Comparison of ENCODE assay signal across 8 cellular contexts in the genomic region with DNA sequence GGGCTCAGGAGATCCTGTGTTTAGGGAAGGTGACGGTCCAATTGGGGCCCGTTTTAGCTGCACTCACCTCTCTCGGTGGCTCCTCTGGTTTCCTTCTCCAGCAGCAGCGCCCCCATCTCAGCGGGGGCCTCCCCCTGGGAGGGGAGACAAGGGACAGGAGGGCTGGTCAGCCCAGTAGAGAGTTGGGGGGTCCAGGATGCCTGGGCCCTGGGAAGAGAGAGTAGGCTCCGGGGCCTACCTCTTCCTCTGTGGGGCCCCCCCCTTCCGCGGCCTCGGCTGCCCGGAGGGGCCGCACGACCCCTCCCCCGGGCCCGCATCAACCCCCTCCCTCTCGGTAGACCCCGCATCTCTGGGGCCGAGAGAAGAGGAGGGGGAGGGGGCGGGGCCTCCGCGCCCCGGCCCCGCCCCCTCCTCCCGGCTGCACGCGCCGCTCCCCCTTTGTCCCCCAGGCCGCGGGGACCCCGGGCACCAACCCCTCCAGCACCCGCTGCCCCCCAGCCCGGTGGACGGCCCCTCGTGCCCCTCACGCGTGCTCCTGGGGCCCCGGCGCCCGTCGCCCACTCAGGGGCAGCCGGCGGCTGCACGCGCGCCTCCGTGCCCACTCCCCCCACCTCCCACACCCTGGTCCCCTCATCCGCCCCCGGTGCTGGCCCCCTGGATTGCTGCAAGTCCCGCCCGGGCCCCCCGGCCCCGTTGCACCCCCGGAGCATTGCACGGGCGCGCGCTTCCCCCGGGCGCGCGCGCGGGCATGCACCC. TPM values are rescaled to one million over a fixed set of nuclear protein-coding genes. Genes with fewer than 3 reads are reported as not detected.
DNase-seq lines count a peak whose midpoint lies in the region; ATAC-seq and TF ChIP-seq lines count a peak whose summit lies in the region.

No MANE protein-coding gene starts in this region.

- no peaks in the 10 kb centered on the region for H3K27me3 Mint-ChIP-seq in WTC11 (ENCODE audit: low read depth)

- H3K4me3 Mint-ChIP-seq in WTC11, result peak overlapping the region; percentile 77

- POLR2A ChIA-PET in WTC11 (lab: Charles Lee), result interaction anchor here (0.6 to 2.1 kb wide), 4 partner anchors 10 to 960 kb away, joined by 3 to 6 read pairs (median 4); a partner anchor contains a TSS

- peaks cover 34% of the 10 kb centered on the region for H3K36me3 Mint-ChIP-seq in WTC11

- CTCF ChIA-PET in WTC11 (lab: Charles Lee), result interaction anchor here (1.0 to 2.6 kb wide), 11 partner anchors 8 to 298 kb away, joined by 4 to 22 read pairs (median 5); no protein-coding TSS in a partner anchor

- peaks cover 15% of the 10 kb centered on the region for H3K4me1 Mint-ChIP-seq in WTC11

- peak; percentile 25 for ATAC-seq in WTC11
- no peak for ATAC-seq in GM18907 (IDR thresholded peaks at IDR 0.05; ENCODE audit: unreplicated experiment)
- ATAC-seq in GM18519 (IDR thresholded peaks at IDR 0.05; ENCODE audit: low FRiP score, unreplicated experiment), result no peak

- peak overlapping the region; percentile 85; the same call in 1 of the 2 replicates for H3K27ac Mint-ChIP-seq in WTC11

- TF ChIP-seq CTCF in WTC11 (IDR thresholded peaks at IDR 0.05), result no peak

- DNase-seq in NCI-H2171 (lab: John Stamatoyannopoulos, UW) (peak; percentile 23), NCI-H2171 treated with DMSO at 0.1 percent for 48 hours (lab: John Stamatoyannopoulos, UW) (no peak), WTC11 (ENCODE audit: low spot score) (no peak), globus pallidus (ENCODE audit: low spot score) (peak; percentile 20), skeletal muscle cell (ENCODE audit: low read depth) (no peak), NOMO-1 treated with DMSO at 0.1 percent for 48 hours (lab: John Stamatoyannopoulos, UW; ENCODE audit: unreplicated experiment) (no peak)

- peak overlapping the region; percentile 77 for H3K4me3 ChIP-seq in skeletal muscle cell (ENCODE audit: low read depth, low read length)

- no peaks in the 10 kb centered on the region for H3K9me3 Mint-ChIP-seq in WTC11

TF ChIP-seq in WTC11, 78 proteins besides CTCF, POLR2A, EP300 and RAD21:
- TF ChIP-seq SMAD4 (CRISPR knock-in tag; IDR thresholded peaks at IDR 0.05) (no peak), FOXK1 (CRISPR knock-in tag; IDR thresholded peaks at IDR 0.05) (no peak), SP1 (CRISPR knock-in tag; conservative IDR thresholded peaks at IDR 0.05) (no peak), CREM (CRISPR knock-in tag; IDR thresholded peaks at IDR 0.05) (no peak)
- TF ChIP-seq, protein P1, sequence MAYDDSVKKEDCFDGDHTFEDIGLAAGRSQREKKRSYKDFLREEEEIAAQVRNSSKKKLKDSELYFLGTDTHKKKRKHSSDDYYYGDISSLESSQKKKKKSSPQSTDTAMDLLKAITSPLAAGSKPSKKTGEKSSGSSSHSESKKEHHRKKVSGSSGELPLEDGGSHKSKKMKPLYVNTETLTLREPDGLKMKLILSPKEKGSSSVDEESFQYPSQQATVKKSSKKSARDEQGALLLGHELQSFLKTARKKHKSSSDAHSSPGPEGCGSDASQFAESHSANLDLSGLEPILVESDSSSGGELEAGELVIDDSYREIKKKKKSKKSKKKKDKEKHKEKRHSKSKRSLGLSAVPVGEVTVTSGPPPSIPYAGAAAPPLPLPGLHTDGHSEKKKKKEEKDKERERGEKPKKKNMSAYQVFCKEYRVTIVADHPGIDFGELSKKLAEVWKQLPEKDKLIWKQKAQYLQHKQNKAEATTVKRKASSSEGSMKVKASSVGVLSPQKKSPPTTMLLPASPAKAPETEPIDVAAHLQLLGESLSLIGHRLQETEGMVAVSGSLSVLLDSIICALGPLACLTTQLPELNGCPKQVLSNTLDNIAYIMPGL (CRISPR knock-in tag; IDR thresholded peaks at IDR 0.05), result no peak
- TF ChIP-seq, protein P2, sequence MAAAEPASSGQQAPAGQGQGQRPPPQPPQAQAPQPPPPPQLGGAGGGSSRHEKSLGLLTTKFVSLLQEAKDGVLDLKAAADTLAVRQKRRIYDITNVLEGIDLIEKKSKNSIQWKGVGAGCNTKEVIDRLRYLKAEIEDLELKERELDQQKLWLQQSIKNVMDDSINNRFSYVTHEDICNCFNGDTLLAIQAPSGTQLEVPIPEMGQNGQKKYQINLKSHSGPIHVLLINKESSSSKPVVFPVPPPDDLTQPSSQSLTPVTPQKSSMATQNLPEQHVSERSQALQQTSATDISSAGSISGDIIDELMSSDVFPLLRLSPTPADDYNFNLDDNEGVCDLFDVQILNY (CRISPR knock-in tag; IDR thresholded peaks at IDR 0.05), result no peak; the same call in 1 of the 2 replicates

RNA-seq across cellular contexts. Expression of a gene that starts 0.5 kb away (rescaled TPM):
- 137 to 169 TPM (median 168 TPM) in 3 replicates for total RNA-seq in WTC11 (2021)

RNA-seq across cellular contexts. Expression of a gene that starts 4.9 kb away (rescaled TPM):
- 24.0 to 46.2 TPM (median 44.1 TPM) in 3 replicates for total RNA-seq in WTC11 (2021)

RNA-seq across cellular contexts. Expression of a gene that starts 18.2 kb away (rescaled TPM):
- 3.1 to 3.5 TPM (median 3.5 TPM) in 3 replicates for total RNA-seq in WTC11 (2021)

RNA-seq across cellular contexts. Expression of a gene that starts 30.5 kb away (rescaled TPM):
- total RNA-seq in WTC11 (2021), result 1.3 TPM in 3 replicates

RNA-seq across cellular contexts. Expression of a gene that starts 34.4 kb away (rescaled TPM):
- total RNA-seq in WTC11 (2021), result 42.6 to 44.8 TPM (median 42.8 TPM) in 3 replicates

Comparison
In these comparisons a context has a peak if more than half of its experiments do, and no peak if none do; other contexts are left out.
1. DNase-seq: peak in NCI-H2171 (single experiment) and globus pallidus (single experiment); none in NCI-H2171 treated with DMSO at 0.1 percent for 48 hours (single experiment), WTC11 (single experiment), skeletal muscle cell (single experiment) and NOMO-1 treated with DMSO at 0.1 percent for 48 hours (single experiment).